ENCODE assay signal across 18 cellular contexts in the genomic region with DNA sequence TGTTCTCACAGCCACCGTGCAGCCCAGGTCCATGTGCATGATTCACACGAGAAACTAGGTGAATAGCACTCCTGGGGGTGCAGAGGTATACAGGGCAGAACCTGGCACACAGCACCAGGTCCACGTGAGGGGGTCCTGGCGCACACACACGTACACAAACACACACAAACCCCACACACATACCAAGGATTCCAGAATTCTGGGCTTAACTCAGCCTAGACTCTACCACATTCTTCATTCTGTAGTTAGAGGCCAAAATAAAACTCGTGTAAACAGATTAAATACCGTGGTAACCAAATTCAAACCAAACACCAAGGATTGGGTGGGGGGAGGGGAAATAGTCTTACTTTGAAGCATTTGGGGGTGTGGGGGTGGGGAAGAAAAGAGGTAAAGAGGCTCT. TPM values are rescaled to one million over a fixed set of nuclear protein-coding genes. Genes with fewer than 3 reads are reported as not detected.
DNase-seq lines count a peak whose midpoint lies in the region; ATAC-seq and TF ChIP-seq lines count a peak whose summit lies in the region.
"Had no signal": no experiment of that assay in that cellular context is flagged by ENCODE, and none has a peak within 500 bp of the region (broad histone marks: within the 10 kb centered on the region; RNA-seq: fewer than 3 reads in every experiment).

No MANE protein-coding gene starts in this region.

- H3K4me1 ChIP-seq in GM23338 (ENCODE audit: insufficient read depth) (peaks cover 15% of the 10 kb centered on the region), sigmoid colon (peaks cover 0 to 50% (median 28%) of the 10 kb centered on the region in 4 donors)

- peaks cover 4% of the 10 kb centered on the region; the same call in 2 of the 3 replicates for H3K9me3 Mint-ChIP-seq in GM23338
- H3K9me3 Mint-ChIP-seq: activated naive CD8-positive, alpha-beta T cell treated with anti-CD3 and anti-CD28 coated beads, Interleukin-2, amount 50 U/mL, for 24 hours; neural crest cell had no signal

- no peak for ATAC-seq in GM23338
- ATAC-seq: activated CD8-positive, alpha-beta T cell treated with anti-CD3 and anti-CD28 coated beads for 36 hours; activated naive CD8-positive, alpha-beta T cell treated with anti-CD3 and anti-CD28 coated beads, Interleukin-2, amount 50 U/mL, for 24 hours; K562 had no signal

- H3K9me2 ChIP-seq in GM23338 (ENCODE audit: insufficient read depth): peaks cover 6% of the 10 kb centered on the region; the same call in 1 of the 2 replicates

- H4K20me1 ChIP-seq in GM23338 (replicated peaks; ENCODE audit: insufficient read depth): no peaks in the 10 kb centered on the region

- WGBS in sigmoid colon, 2 donors: 81 to 88% methylated on average over 7 of the region's 7 CpGs

- peak overlapping the region; percentile 7 for H3K27ac Mint-ChIP-seq in GM23338
- H3K27ac Mint-ChIP-seq: activated CD8-positive, alpha-beta T cell treated with anti-CD3 and anti-CD28 coated beads for 36 hours had no signal

- no peaks in the 10 kb centered on the region for H3K9me3 ChIP-seq in sigmoid colon
- H3K9me3 ChIP-seq: BLaER1 had no signal

- TF ChIP-seq CTCF in GM23338 (conservative IDR thresholded peaks at IDR 0.05; ENCODE audit: low read depth in 2 of 2) (no peak), fibroblast of pulmonary artery (IDR thresholded peaks at IDR 0.05; ENCODE audit: low read length, missing control alignments) (no peak), sigmoid colon (IDR thresholded peaks at IDR 0.05) (no peak), coronary artery (IDR thresholded peaks at IDR 0.05) (no peak)

- H3F3A ChIP-seq in GM23338 (replicated peaks; ENCODE audit: low read depth): no peaks in the 10 kb centered on the region

- H3K27me3 ChIP-seq in GM23338 (ENCODE audit: insufficient read depth): no peaks in the 10 kb centered on the region
- no peaks in the 10 kb centered on the region for H3K27me3 ChIP-seq in sigmoid colon
- H3K27me3 ChIP-seq: BLaER1 had no signal

- H3K36me3 Mint-ChIP-seq in GM23338 (ENCODE audit: low read depth): peaks cover 15% of the 10 kb centered on the region

- no peak overlapping the region for H3K4me3 Mint-ChIP-seq in GM23338
- H3K4me3 Mint-ChIP-seq: activated CD8-positive, alpha-beta T cell treated with anti-CD3 and anti-CD28 coated beads for 36 hours; activated naive CD8-positive, alpha-beta T cell treated with anti-CD3 and anti-CD28 coated beads, Interleukin-2, amount 50 U/mL, for 24 hours; neural crest cell had no signal

- DNase-seq in GM23338 (ENCODE audit: low spot score): peak; percentile 79
- peak; percentile 35 for DNase-seq in amniotic epithelial cell (ENCODE audit: low read depth)
- DNase-seq in fibroblast of pulmonary artery (ENCODE audit: low read depth): peak; percentile 19
- DNase-seq in sigmoid colon: no peak
- no peak for DNase-seq in coronary artery (ENCODE audit: low spot score)
- DNase-seq in NCI-H1048 (lab: John Stamatoyannopoulos, UW): no peak
- DNase-seq in epidermal melanocyte (ENCODE audit: insufficient read length, low spot score): no peak
- DNase-seq: activated CD8-positive, alpha-beta T cell treated with anti-CD3 and anti-CD28 coated beads for 36 hours; activated naive CD8-positive, alpha-beta T cell treated with anti-CD3 and anti-CD28 coated beads, Interleukin-2, amount 50 U/mL, for 24 hours; DMS 273 treated with DMSO at 0.1 percent for 48 hours; head of caudate nucleus; islet precursor cell; stimulated activated CD4-positive, alpha-beta T cell treated with anti-CD3 and anti-CD28 coated beads, Interleukin-4, amount 100 ng/mL, for 1 hour had no signal

- no peak for TF ChIP-seq POLR2A in sigmoid colon (IDR thresholded peaks at IDR 0.05)

- H3K4me1 Mint-ChIP-seq in GM23338: peaks cover 31% of the 10 kb centered on the region

- intact Hi-C loops in sigmoid colon (cut with DNase I): no loop called here

- peaks cover 61% of the 10 kb centered on the region for H3K79me2 ChIP-seq in GM23338 (replicated peaks; ENCODE audit: insufficient read depth)

- H2AFZ ChIP-seq in GM23338: no peak overlapping the region

- H3K27ac ChIP-seq in GM23338 (ENCODE audit: low read depth) (peak overlapping the region; percentile 29; the same call in 1 of the 2 replicates), sigmoid colon (peak overlapping the region; percentile 14 to 73 (median 45)), coronary artery (peak overlapping the region in 1 of 2 donors; percentile 62)
- H3K27ac ChIP-seq: BLaER1, RWPE1, VCaP had no signal

- H3K4me2 ChIP-seq in GM23338: no peak overlapping the region; the same call in 1 of the 2 replicates

- no peak for TF ChIP-seq EP300 in sigmoid colon (IDR thresholded peaks at IDR 0.05)

- H3K27me3 Mint-ChIP-seq in GM23338 (ENCODE audit: insufficient read depth, low read depth, poor library complexity): peaks cover 8% of the 10 kb centered on the region
- H3K27me3 Mint-ChIP-seq: activated CD8-positive, alpha-beta T cell treated with anti-CD3 and anti-CD28 coated beads for 36 hours; activated naive CD8-positive, alpha-beta T cell treated with anti-CD3 and anti-CD28 coated beads, Interleukin-2, amount 50 U/mL, for 24 hours had no signal

- H3K36me3 ChIP-seq in GM23338 (ENCODE audit: insufficient read depth) (no peaks in the 10 kb centered on the region), sigmoid colon (no peaks in the 10 kb centered on the region)

- H3K4me3 ChIP-seq in GM23338 (no peak overlapping the region), fibroblast of pulmonary artery (replicated peaks; ENCODE audit: low read depth, low read length) (no peak overlapping the region), sigmoid colon (no peak overlapping the region), coronary artery (no peak overlapping the region)
- H3K4me3 ChIP-seq: BLaER1, K562 had no signal

TF ChIP-seq in GM23338, 12 proteins besides CTCF, POLR2A, EP300 and RAD21:
- no peak for TF ChIP-seq ZNF331 (CRISPR knock-in tag; IDR thresholded peaks at IDR 0.05; ENCODE audit: low read depth)

RNA-seq across cellular contexts. Expression of a gene that starts 58.5 kb away (rescaled TPM):
- 21.5 and 24.7 TPM in 2 replicates for total RNA-seq in GM23338 (2014; rRNA removed; shearing (Covaris generic))
- 3.3 and 3.5 TPM in 2 replicates for polyA plus RNA-seq in GM23338 (2016; fragmentation: Nextera tagmentation; extraction: Ambion mirVana)
- 10 to 100 TPM; 23.0 to 33.2 (median 30.0) TPM for total RNA-seq in sigmoid colon
- 1 to 10 TPM in 2 of 3 donors, under 1 TPM in 1; 0.60 to 9.7 (median 2.1) TPM for polyA plus RNA-seq in sigmoid colon

Comparison
In these comparisons a context has a peak if more than half of its experiments do, and no peak if none do; other contexts are left out.
1. DNase-seq: peak in GM23338 (single experiment), amniotic epithelial cell (single experiment) and fibroblast of pulmonary artery (single experiment); none in sigmoid colon (single experiment), coronary artery (single experiment), NCI-H1048 (single experiment) and epidermal melanocyte (single experiment).